11 cellular contexts compared by ENCODE assay signal in genomic region chr9:73155389-73155788, GRCh38. TPM values are rescaled to one million over a fixed set of nuclear protein-coding genes. Genes with fewer than 3 reads are reported as not detected.
DNase-seq lines count a peak whose midpoint lies in the region; ATAC-seq and TF ChIP-seq lines count a peak whose summit lies in the region.
"Had no signal": no experiment of that assay in that cellular context is flagged by ENCODE, and none has a peak within 500 bp of the region (broad histone marks: within the 10 kb centered on the region; RNA-seq: fewer than 3 reads in every experiment).

No MANE protein-coding gene starts in this region.

- peaks cover 91% of the 10 kb centered on the region for H3K4me1 Mint-ChIP-seq in activated naive CD4-positive, alpha-beta T cell treated with anti-CD3 and anti-CD28 coated beads, Interleukin-2, amount 50 U/mL, for 24 hours
- H3K4me1 Mint-ChIP-seq in activated T-helper 17 cell treated with anti-CD3 and anti-CD28 coated beads, Interleukin-2, amount 50 U/mL, for 72 hours, result peaks cover 44% of the 10 kb centered on the region

- H3K4me3 ChIP-seq in foreskin fibroblast (ENCODE audit: low read depth in 1 of 2, low read length in 2 of 2) (peak overlapping the region; percentile 70 to 72), upper lobe of right lung (peak overlapping the region; percentile 58)

- no peak for DNase-seq in activated naive CD4-positive, alpha-beta T cell treated with Interleukin-2 at 50 U/mL for 16 hours
- peak in 1 of 2 donors; percentile 28 for DNase-seq in foreskin fibroblast
- no peak for DNase-seq in upper lobe of right lung
- no peak for DNase-seq in NCI-H2171 treated with DMSO at 0.1 percent for 48 hours (lab: John Stamatoyannopoulos, UW)
- no peak for DNase-seq in activated effector memory CD4-positive, alpha-beta T cell treated with anti-CD3 and anti-CD28 coated beads, Interleukin-2, amount 50 U/mL, for 16 hours
- DNase-seq in NCI-H2081 treated with DMSO at 0.1 percent for 48 hours (lab: John Stamatoyannopoulos, UW), result no peak
- DNase-seq: brain microvascular endothelial cell, NCI-H1092 had no signal

- H3K27ac Mint-ChIP-seq in activated naive CD4-positive, alpha-beta T cell treated with anti-CD3 and anti-CD28 coated beads, Interleukin-2, amount 50 U/mL, for 24 hours, result peak overlapping the region; percentile 95
- H3K27ac Mint-ChIP-seq in activated T-helper 17 cell treated with anti-CD3 and anti-CD28 coated beads, Interleukin-2, amount 50 U/mL, for 72 hours, result peak overlapping the region; percentile 99
- H3K27ac Mint-ChIP-seq: WTC11 had no signal

- no peak for TF ChIP-seq CTCF in foreskin fibroblast (IDR thresholded peaks at IDR 0.05; ENCODE audit: low read depth, low read length)
- no peak for TF ChIP-seq CTCF in upper lobe of right lung (IDR thresholded peaks at IDR 0.05)

- peaks cover 23% of the 10 kb centered on the region for H3K36me3 ChIP-seq in upper lobe of right lung

- H3K4me1 ChIP-seq in upper lobe of right lung, result peaks cover 50% of the 10 kb centered on the region

- peak overlapping the region; percentile 86 for H3K4me3 Mint-ChIP-seq in activated naive CD4-positive, alpha-beta T cell treated with anti-CD3 and anti-CD28 coated beads, Interleukin-2, amount 50 U/mL, for 24 hours
- H3K4me3 Mint-ChIP-seq in activated T-helper 17 cell treated with anti-CD3 and anti-CD28 coated beads, Interleukin-2, amount 50 U/mL, for 72 hours, result peak overlapping the region; percentile 98
- H3K4me3 Mint-ChIP-seq: WTC11 had no signal

- H3K27me3 ChIP-seq in upper lobe of right lung, result no peaks in the 10 kb centered on the region
- H3K27me3 ChIP-seq: brain microvascular endothelial cell had no signal

- ATAC-seq in activated T-helper 17 cell treated with anti-CD3 and anti-CD28 coated beads, Interleukin-2, amount 50 U/mL, for 72 hours (replicated peaks), result no peak
- ATAC-seq in upper lobe of right lung, result no peak
- ATAC-seq: WTC11 had no signal

- intact Hi-C loops in upper lobe of right lung (cut with DNase I), result no loop called here

- no peaks in the 10 kb centered on the region for H3K9me3 ChIP-seq in upper lobe of right lung

- H3K9me3 Mint-ChIP-seq in activated naive CD4-positive, alpha-beta T cell treated with anti-CD3 and anti-CD28 coated beads, Interleukin-2, amount 50 U/mL, for 24 hours, result no peaks in the 10 kb centered on the region
- no peaks in the 10 kb centered on the region for H3K9me3 Mint-ChIP-seq in activated T-helper 17 cell treated with anti-CD3 and anti-CD28 coated beads, Interleukin-2, amount 50 U/mL, for 72 hours
- H3K9me3 Mint-ChIP-seq: WTC11 had no signal

- H3K27me3 Mint-ChIP-seq in activated naive CD4-positive, alpha-beta T cell treated with anti-CD3 and anti-CD28 coated beads, Interleukin-2, amount 50 U/mL, for 24 hours, result no peaks in the 10 kb centered on the region
- no peaks in the 10 kb centered on the region for H3K27me3 Mint-ChIP-seq in activated T-helper 17 cell treated with anti-CD3 and anti-CD28 coated beads, Interleukin-2, amount 50 U/mL, for 72 hours

- peaks cover 22% of the 10 kb centered on the region for H3K36me3 Mint-ChIP-seq in activated naive CD4-positive, alpha-beta T cell treated with anti-CD3 and anti-CD28 coated beads, Interleukin-2, amount 50 U/mL, for 24 hours
- peaks cover 42% of the 10 kb centered on the region for H3K36me3 Mint-ChIP-seq in activated T-helper 17 cell treated with anti-CD3 and anti-CD28 coated beads, Interleukin-2, amount 50 U/mL, for 72 hours (ENCODE audit: low read depth)
- H3K36me3 Mint-ChIP-seq: WTC11 had no signal

- H3K27ac ChIP-seq in upper lobe of right lung, result peak overlapping the region; percentile 90
- H3K27ac ChIP-seq: brain microvascular endothelial cell had no signal

RNA-seq across cellular contexts. Expression of gene ANXA1, which starts 3.7 kb away (rescaled TPM):
- total RNA-seq in activated T-helper 17 cell treated with anti-CD3 and anti-CD28 coated beads, Interleukin-2, amount 50 U/mL, for 72 hours, result 10 to 100 TPM; 50.3 to 57.1 TPM
- total RNA-seq in upper lobe of right lung, result 314 TPM
